Comparison of ENCODE assay signal across 13 cellular contexts in the genomic region with DNA sequence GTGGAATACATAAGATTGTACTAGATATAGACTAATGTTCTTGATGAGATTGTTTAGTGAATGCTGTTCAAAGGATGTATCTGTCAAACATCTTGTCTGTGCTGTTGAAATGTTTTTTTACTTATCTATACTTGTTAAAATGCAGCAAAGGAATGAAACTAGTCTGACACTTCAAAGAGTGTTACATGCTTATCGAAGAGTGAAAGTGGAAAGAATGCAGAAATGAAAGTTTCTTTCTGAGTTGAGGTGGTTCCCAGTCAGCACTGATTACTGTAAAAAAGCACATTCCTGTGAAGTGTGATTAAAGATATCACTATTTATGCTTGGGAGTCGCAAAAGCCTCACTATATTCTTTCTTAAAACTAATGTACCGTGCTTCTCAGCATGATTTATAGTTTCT.
DNase-seq lines count a peak whose midpoint lies in the region; ATAC-seq, FAIRE-seq and TF ChIP-seq lines count a peak whose summit lies in the region.
"Had no signal": no experiment of that assay in that cellular context is flagged by ENCODE, and none has a peak within 500 bp of the region (broad histone marks: within the 10 kb centered on the region; RNA-seq: fewer than 3 reads in every experiment).

No MANE protein-coding gene starts in this region.

- H3K36me3 ChIP-seq in H1 (ENCODE audit: control insufficient read depth in 2 of 4, insufficient read depth in 4 of 4, low read length in 3 of 4): no peaks in the 10 kb centered on the region
- H3K36me3 ChIP-seq: brain microvascular endothelial cell, esophagus muscularis mucosa had no signal

- H3K18ac ChIP-seq in H1 (ENCODE audit: extremely low read depth, low read length): no peak overlapping the region

- no peaks in the 10 kb centered on the region for H3K4me1 ChIP-seq in H1 (replicated peaks in 1 of 4; ENCODE audit: control insufficient read depth in 3 of 4, insufficient read depth in 4 of 4, low read length in 3 of 4)
- H3K4me1 ChIP-seq: esophagus muscularis mucosa had no signal

- H3K79me1 ChIP-seq in H1 (ENCODE audit: low read depth, low read length): no peaks in the 10 kb centered on the region

- H3K9ac ChIP-seq in H1 (replicated peaks in 1 of 4; ENCODE audit: extremely low read depth in 1 of 4, low read depth in 3 of 4, low read length in 3 of 4): no peak overlapping the region

- H3K23ac ChIP-seq in H1 (ENCODE audit: insufficient read length): no peak overlapping the region

- no peak overlapping the region for H3K4ac ChIP-seq in H1 (replicated peaks; ENCODE audit: insufficient read length, low read depth, low read length)

- no peak for FAIRE-seq in H1 (lab: Jason Lieb, UNC)

- no peak for TF ChIP-seq CTCF in H1 (IDR thresholded peaks at IDR 0.05; ENCODE audit: control extremely low read depth in 1 of 3, insufficient read depth in 1 of 3, low read depth in 1 of 3, low read length in 3 of 3)

- H3K23me2 ChIP-seq in H1 (ENCODE audit: low read depth, low read length): no peaks in the 10 kb centered on the region

- H2BK5ac ChIP-seq in H1 (ENCODE audit: low read depth, low read length): no peak overlapping the region

- no peak overlapping the region for H4K5ac ChIP-seq in H1 (ENCODE audit: insufficient read length, low read depth, low read length)

- POLR2A ChIA-PET in H1 (lab: Charles Lee; ENCODE audit: partially characterized antibody): no interaction called here

- ATAC-seq in GM18499 (IDR thresholded peaks at IDR 0.05; ENCODE audit: insufficient read depth, unreplicated experiment) (peak; percentile 75), GM21423 (IDR thresholded peaks at IDR 0.05; ENCODE audit: unreplicated experiment) (peak; percentile 79), HG03097 (IDR thresholded peaks at IDR 0.05; ENCODE audit: low FRiP score, unreplicated experiment) (peak; percentile 86)

- DNase-seq in H1 (ENCODE audit: low read depth in 1 of 2, low spot score in 2 of 2): no peak
- DNase-seq in amygdala (lab: John Stamatoyannopoulos, UW): no peak
- no peak for DNase-seq in medulla oblongata (ENCODE audit: extremely low spot score)
- DNase-seq in HUDEP-2 (lab: John Stamatoyannopoulos, UW; ENCODE audit: unreplicated experiment in 76 of 76): no peak
- no peak for DNase-seq in stimulated activated CD4-positive, alpha-beta T cell treated with anti-CD3 and anti-CD28 coated beads, Interleukin-2, amount 100 ng/mL, for 48 hours
- DNase-seq: brain microvascular endothelial cell, kidney, NCI-H748 treated with DMSO at 0.1 percent for 48 hours had no signal

- H3K56ac ChIP-seq in H1 (replicated peaks; ENCODE audit: insufficient read length, low read depth, low read length): no peak overlapping the region

- no peak overlapping the region for H2BK120ac ChIP-seq in H1 (replicated peaks; ENCODE audit: low read depth, low read length)

- TF ChIP-seq POLR2A in H1 (IDR thresholded peaks at IDR 0.05; ENCODE audit: control extremely low read depth in 1 of 2, low read depth in 2 of 2, low read length in 2 of 2): no peak

- H2BK12ac ChIP-seq in H1 (ENCODE audit: low read depth, low read length): no peak overlapping the region

- no peak overlapping the region for H4K91ac ChIP-seq in H1 (replicated peaks; ENCODE audit: insufficient read length, low read length)

- H2BK15ac ChIP-seq in H1 (ENCODE audit: low read length): no peak overlapping the region

- no peak for TF ChIP-seq EP300 in H1 (IDR thresholded peaks at IDR 0.05; ENCODE audit: borderline replicate concordance in 1 of 2, low read depth in 2 of 2, low read length in 2 of 2)

- no peaks in the 10 kb centered on the region for H3K79me2 ChIP-seq in H1 (ENCODE audit: control insufficient read depth in 1 of 2, insufficient read depth in 2 of 2, low read length in 2 of 2)

- no peak for TF ChIP-seq RAD21 in H1 (IDR thresholded peaks at IDR 0.05 in 1 of 2, conservative IDR thresholded peaks at IDR 0.05 in 1 of 2; ENCODE audit: low read depth in 2 of 2, low read length in 2 of 2)

- H3K27me3 ChIP-seq in H1 (replicated peaks in 1 of 4; ENCODE audit: control insufficient read depth in 3 of 4, extremely low read depth in 1 of 4, insufficient read depth in 3 of 4, low read length in 3 of 4): no peaks in the 10 kb centered on the region
- H3K27me3 ChIP-seq: brain microvascular endothelial cell, esophagus muscularis mucosa had no signal

- no peak overlapping the region for H3K27ac ChIP-seq in H1 (ENCODE audit: low read depth, low read length)
- H3K27ac ChIP-seq: brain microvascular endothelial cell, C4-2B, esophagus muscularis mucosa had no signal

- H3K4me3 ChIP-seq in H1 (ENCODE audit: extremely low read depth in 1 of 4, insufficient read depth in 2 of 4, low read depth in 3 of 4, low read length in 4 of 4): no peak overlapping the region
- H3K4me3 ChIP-seq: esophagus muscularis mucosa had no signal

- H4K8ac ChIP-seq in H1 (ENCODE audit: extremely low read depth, insufficient read depth, low read length): no peak overlapping the region

- no peak overlapping the region for H3K4me2 ChIP-seq in H1 (ENCODE audit: insufficient read depth in 1 of 2, low read depth in 2 of 2, low read length in 2 of 2)

- H2AFZ ChIP-seq in H1 (ENCODE audit: low read length): peak overlapping the region; percentile 33

- no peak overlapping the region for H3K14ac ChIP-seq in H1 (ENCODE audit: insufficient read length)

- H2BK20ac ChIP-seq in H1 (ENCODE audit: low read length): no peak overlapping the region

- no peaks in the 10 kb centered on the region for H3K9me3 ChIP-seq in H1 (ENCODE audit: insufficient read depth in 2 of 2, low read depth in 1 of 2, low read length in 1 of 2)
- H3K9me3 ChIP-seq: esophagus muscularis mucosa had no signal

- WGBS in H1 (ENCODE audit: extremely low coverage in 1 of 2, insufficient coverage in 1 of 2, insufficient read length in 1 of 2, insufficient replicate concordance in 2 of 2, low coverage in 1 of 2, low lambda C conversion rate in 2 of 2, missing lambda C conversion rate in 1 of 2), 2 experiments: 94% methylated on average over 3 of the region's 3 CpGs; no CpG with 5 or more reads in 1 of the 2 experiments

- no peaks in the 10 kb centered on the region for H4K20me1 ChIP-seq in H1 (replicated peaks in 1 of 2; ENCODE audit: control insufficient read depth in 1 of 2, insufficient read depth in 2 of 2, low read length in 2 of 2)

- H2AK5ac ChIP-seq in H1 (ENCODE audit: low read depth, low read length): no peak overlapping the region

- CTCF ChIA-PET in H1 (lab: Charles Lee; ENCODE audit: partially characterized antibody): no interaction called here

TF ChIP-seq in H1, 55 proteins besides CTCF, POLR2A, EP300 and RAD21:
- no peak for TF ChIP-seq RNF2 (IDR thresholded peaks at IDR 0.05; ENCODE audit: borderline replicate concordance, low read depth, low read length, missing control alignments, poor library complexity, severe bottlenecking)
- TF ChIP-seq SP1 (IDR thresholded peaks at IDR 0.05; ENCODE audit: low read depth, low read length): no peak
